Comparison of ENCODE assay signal across 19 cellular contexts in genomic region chr16:57435838-57436237, GRCh38. TPM values are rescaled to one million over a fixed set of nuclear protein-coding genes. Genes with fewer than 3 reads are reported as not detected.
DNase-seq lines count a peak whose midpoint lies in the region; ATAC-seq and TF ChIP-seq lines count a peak whose summit lies in the region.
"Had no signal": no experiment of that assay in that cellular context is flagged by ENCODE, and none has a peak within 500 bp of the region (broad histone marks: within the 10 kb centered on the region; RNA-seq: fewer than 3 reads in every experiment).

No MANE protein-coding gene starts in this region.

- no peak overlapping the region for H3K4me3 Mint-ChIP-seq in activated naive CD8-positive, alpha-beta T cell
- H3K4me3 Mint-ChIP-seq in activated naive CD8-positive, alpha-beta T cell treated with anti-CD3 and anti-CD28 coated beads, Interleukin-2, amount 50 U/mL, for 24 hours, result no peak overlapping the region
- H3K4me3 Mint-ChIP-seq in CD4-positive, alpha-beta T cell, result no peak overlapping the region
- no peak overlapping the region for H3K4me3 Mint-ChIP-seq in CD8-positive, alpha-beta T cell
- H3K4me3 Mint-ChIP-seq in nephron progenitor cell, result no peak overlapping the region
- H3K4me3 Mint-ChIP-seq: CD8-positive, alpha-beta memory T cell; HFFc6 had no signal

- H3K36me3 Mint-ChIP-seq in activated naive CD8-positive, alpha-beta T cell, result peaks cover 33% of the 10 kb centered on the region
- peaks cover 65% of the 10 kb centered on the region for H3K36me3 Mint-ChIP-seq in activated naive CD8-positive, alpha-beta T cell treated with anti-CD3 and anti-CD28 coated beads, Interleukin-2, amount 50 U/mL, for 24 hours (ENCODE audit: low read depth)
- peaks cover 88% of the 10 kb centered on the region for H3K36me3 Mint-ChIP-seq in CD4-positive, alpha-beta T cell (ENCODE audit: low read depth)
- peaks cover 85% of the 10 kb centered on the region for H3K36me3 Mint-ChIP-seq in CD8-positive, alpha-beta T cell
- peaks cover 74% of the 10 kb centered on the region for H3K36me3 Mint-ChIP-seq in nephron progenitor cell (ENCODE audit: low read depth)

- peaks cover 9% of the 10 kb centered on the region for H3K9me3 ChIP-seq in CD4-positive, alpha-beta T cell (ENCODE audit: control insufficient read depth, low read length)
- H3K9me3 ChIP-seq in CD8-positive, alpha-beta T cell (ENCODE audit: low read length), result no peaks in the 10 kb centered on the region
- H3K9me3 ChIP-seq: HAP-1 had no signal

- intact Hi-C loops in CD4-positive, alpha-beta T cell (cut with DNase I, micrococcal nuclease), result no loop called here
- intact Hi-C loops in CD8-positive, alpha-beta T cell (cut with DNase I, micrococcal nuclease), result no loop called here

- no peak for TF ChIP-seq CTCF in CD4-positive, alpha-beta T cell (IDR thresholded peaks at IDR 0.05)
- no peak for TF ChIP-seq CTCF in CD8-positive, alpha-beta T cell (IDR thresholded peaks at IDR 0.05)
- TF ChIP-seq CTCF in nephron progenitor cell (IDR thresholded peaks at IDR 0.05) (no peak), brain microvascular endothelial cell (IDR thresholded peaks at IDR 0.05; ENCODE audit: low read depth, low read length, missing control alignments) (no peak)

- peak overlapping the region; percentile 4 for H3K27ac ChIP-seq in CD4-positive, alpha-beta T cell (ENCODE audit: low read depth, low read length)
- no peak overlapping the region for H3K27ac ChIP-seq in CD8-positive, alpha-beta T cell (ENCODE audit: low read depth, low read length)
- H3K27ac ChIP-seq in brain microvascular endothelial cell, result no peak overlapping the region

- no peaks in the 10 kb centered on the region for H3K27me3 ChIP-seq in CD4-positive, alpha-beta T cell (ENCODE audit: control insufficient read depth, insufficient read depth, low read length)
- no peaks in the 10 kb centered on the region for H3K27me3 ChIP-seq in CD8-positive, alpha-beta T cell (ENCODE audit: insufficient read depth, low read length)
- H3K27me3 ChIP-seq in brain microvascular endothelial cell (replicated peaks), result no peaks in the 10 kb centered on the region

- H3K27me3 Mint-ChIP-seq in activated naive CD8-positive, alpha-beta T cell, result no peaks in the 10 kb centered on the region
- H3K27me3 Mint-ChIP-seq in activated naive CD8-positive, alpha-beta T cell treated with anti-CD3 and anti-CD28 coated beads, Interleukin-2, amount 50 U/mL, for 24 hours, result no peaks in the 10 kb centered on the region
- H3K27me3 Mint-ChIP-seq in CD4-positive, alpha-beta T cell, result no peaks in the 10 kb centered on the region
- H3K27me3 Mint-ChIP-seq in CD8-positive, alpha-beta T cell (ENCODE audit: low read depth), result no peaks in the 10 kb centered on the region
- H3K27me3 Mint-ChIP-seq in nephron progenitor cell (ENCODE audit: low read depth, poor library complexity), result no peaks in the 10 kb centered on the region
- H3K27me3 Mint-ChIP-seq: CD8-positive, alpha-beta memory T cell had no signal

- peak overlapping the region; percentile 58 for H3K27ac Mint-ChIP-seq in activated naive CD8-positive, alpha-beta T cell
- H3K27ac Mint-ChIP-seq in activated naive CD8-positive, alpha-beta T cell treated with anti-CD3 and anti-CD28 coated beads, Interleukin-2, amount 50 U/mL, for 24 hours, result no peak overlapping the region
- no peak overlapping the region for H3K27ac Mint-ChIP-seq in CD4-positive, alpha-beta T cell
- peak overlapping the region; percentile 41 for H3K27ac Mint-ChIP-seq in CD8-positive, alpha-beta T cell
- H3K27ac Mint-ChIP-seq in nephron progenitor cell, result peak overlapping the region; percentile 57
- H3K27ac Mint-ChIP-seq: HFFc6 had no signal

- DNase-seq in activated naive CD8-positive, alpha-beta T cell treated with anti-CD3 and anti-CD28 coated beads, Interleukin-2, amount 50 U/mL, for 24 hours, result no peak
- DNase-seq in CD4-positive, alpha-beta T cell, result no peak
- no peak for DNase-seq in CD8-positive, alpha-beta T cell
- DNase-seq in nephron progenitor cell, result no peak
- DNase-seq in brain microvascular endothelial cell, result no peak
- DNase-seq in NCI-H2029 (lab: John Stamatoyannopoulos, UW), result no peak
- DNase-seq: C1 segment of cervical spinal cord; CD8-positive, alpha-beta memory T cell; DMS 273 treated with DMSO at 0.1 percent for 48 hours; DMS79; EL; GDM1; GOT3; HFFc6 had no signal

- in situ Hi-C loops in brain microvascular endothelial cell (cut with HindIII; ENCODE audit: low pct_ligation_motif_present, low sequenced_read_pairs), result no loop called here

- ATAC-seq in activated naive CD8-positive, alpha-beta T cell treated with anti-CD3 and anti-CD28 coated beads, Interleukin-2, amount 50 U/mL, for 24 hours, result no peak
- ATAC-seq in CD4-positive, alpha-beta T cell (ENCODE audit: poor library complexity), result no peak
- no peak for ATAC-seq in CD8-positive, alpha-beta T cell
- no peak for ATAC-seq in GM18498 (IDR thresholded peaks at IDR 0.05; ENCODE audit: unreplicated experiment)
- ATAC-seq: GM12878 had no signal

- CTCF ChIA-PET in CD4-positive, alpha-beta T cell (lab: Charles Lee), result no interaction called here
- CTCF ChIA-PET in CD8-positive, alpha-beta T cell (lab: Charles Lee), result interaction anchor here (1.0 to 1.3 kb wide), 3 partner anchors 11 to 29 kb away, joined by 3 read pairs; partner anchors contain the start of genes CIAPIN1, COQ9 and POLR2C

- peaks cover 37% of the 10 kb centered on the region for H3K4me1 Mint-ChIP-seq in activated naive CD8-positive, alpha-beta T cell (ENCODE audit: low read depth)
- peaks cover 25% of the 10 kb centered on the region for H3K4me1 Mint-ChIP-seq in activated naive CD8-positive, alpha-beta T cell treated with anti-CD3 and anti-CD28 coated beads, Interleukin-2, amount 50 U/mL, for 24 hours
- H3K4me1 Mint-ChIP-seq in CD4-positive, alpha-beta T cell (ENCODE audit: low read depth), result peaks cover 39% of the 10 kb centered on the region
- H3K4me1 Mint-ChIP-seq in CD8-positive, alpha-beta T cell (ENCODE audit: low read depth), result peaks cover 38% of the 10 kb centered on the region
- H3K4me1 Mint-ChIP-seq in nephron progenitor cell, result no peaks in the 10 kb centered on the region

- H3K9me3 Mint-ChIP-seq in activated naive CD8-positive, alpha-beta T cell (ENCODE audit: low read depth), result peaks cover 4% of the 10 kb centered on the region
- H3K9me3 Mint-ChIP-seq in activated naive CD8-positive, alpha-beta T cell treated with anti-CD3 and anti-CD28 coated beads, Interleukin-2, amount 50 U/mL, for 24 hours, result peaks cover 8% of the 10 kb centered on the region
- H3K9me3 Mint-ChIP-seq in CD4-positive, alpha-beta T cell, result no peaks in the 10 kb centered on the region
- H3K9me3 Mint-ChIP-seq in CD8-positive, alpha-beta T cell, result peaks cover 7% of the 10 kb centered on the region
- peaks cover 13% of the 10 kb centered on the region for H3K9me3 Mint-ChIP-seq in nephron progenitor cell

- H3K36me3 ChIP-seq in CD8-positive, alpha-beta T cell (ENCODE audit: insufficient read depth, low read length), result peaks cover 22% of the 10 kb centered on the region
- peaks cover 86% of the 10 kb centered on the region for H3K36me3 ChIP-seq in brain microvascular endothelial cell (replicated peaks)

- peaks cover 37% of the 10 kb centered on the region for H3K4me1 ChIP-seq in CD8-positive, alpha-beta T cell (ENCODE audit: insufficient read depth, low read length)
- H3K4me1 ChIP-seq: HAP-1 had no signal

- POLR2A ChIA-PET in CD4-positive, alpha-beta T cell (lab: Charles Lee), result interaction anchor here (0.7 kb wide), 1 partner anchor 214 kb away, joined by 4 read pairs; no protein-coding TSS in a partner anchor
- POLR2A ChIA-PET in CD8-positive, alpha-beta T cell (lab: Charles Lee), result no interaction called here

- no peak overlapping the region for H3K4me3 ChIP-seq in CD8-positive, alpha-beta T cell (ENCODE audit: low read depth, low read length)
- H3K4me3 ChIP-seq in brain microvascular endothelial cell (ENCODE audit: low read depth, low read length), result no peak overlapping the region
- H3K4me3 ChIP-seq: GM12878, HAP-1 had no signal

RNA-seq across cellular contexts. Expression of gene CIAPIN1, which starts 11.3 kb away (rescaled TPM):
- total RNA-seq in CD4-positive, alpha-beta T cell, result 10 to 100 TPM; 27.8 to 28.0 TPM
- total RNA-seq in CD8-positive, alpha-beta T cell, result 10 to 100 TPM; 28.6 to 29.7 TPM

RNA-seq across cellular contexts. Expression of gene COQ9, which starts 11.4 kb away (rescaled TPM):
- 1 to 10 TPM; 7.0 to 7.6 TPM for total RNA-seq in CD4-positive, alpha-beta T cell
- total RNA-seq in CD8-positive, alpha-beta T cell, result 10 to 100 TPM in 1 of 2 experiments, 1 to 10 TPM in 1; 8.1 to 11.7 TPM

RNA-seq across cellular contexts. Expression of gene POLR2C, which starts 26.6 kb away (rescaled TPM):
- 100 to 1,000 TPM; 124 to 125 TPM for total RNA-seq in CD4-positive, alpha-beta T cell
- total RNA-seq in CD8-positive, alpha-beta T cell, result 100 to 1,000 TPM; 101 to 112 TPM

RNA-seq across cellular contexts. Expression of gene CCL17, which starts 31.3 kb away (rescaled TPM):
- not detected for total RNA-seq in CD4-positive, alpha-beta T cell
- total RNA-seq in CD8-positive, alpha-beta T cell, result not detected
- total RNA-seq: A673, HFFc6 had no signal

RNA-seq across cellular contexts. Expression of gene DOK4, which starts 50.5 kb away (rescaled TPM):
- total RNA-seq in CD4-positive, alpha-beta T cell, result 1 to 10 TPM; 2.4 to 2.9 TPM
- total RNA-seq in CD8-positive, alpha-beta T cell, result 1 to 10 TPM; 1.7 to 1.9 TPM

Comparison
In these comparisons a context has a peak if more than half of its experiments do, and no peak if none do; other contexts are left out.
1. H3K27ac Mint-ChIP-seq: peak in activated naive CD8-positive, alpha-beta T cell (single experiment), CD8-positive, alpha-beta T cell (single experiment) and nephron progenitor cell (single experiment); none in activated naive CD8-positive, alpha-beta T cell treated with anti-CD3 and anti-CD28 coated beads, Interleukin-2, amount 50 U/mL, for 24 hours (single experiment) and CD4-positive, alpha-beta T cell (single experiment).